Comparison of ENCODE assay signal across 8 cellular contexts in genomic region chr6:49556429-49556837, GRCh38. TPM values are rescaled to one million over a fixed set of nuclear protein-coding genes. Genes with fewer than 3 reads are reported as not detected.
DNase-seq lines count a peak whose midpoint lies in the region; ATAC-seq lines count a peak whose summit lies in the region.

No MANE protein-coding gene starts in this region.

- H3K4me3 Mint-ChIP-seq in activated T-cell treated with anti-CD3 and anti-CD28 coated beads, Interleukin-2, amount 50 U/mL, for 4 hours, result no peak overlapping the region

- H3K9me3 Mint-ChIP-seq in activated T-cell treated with anti-CD3 and anti-CD28 coated beads, Interleukin-2, amount 50 U/mL, for 4 hours, result no peaks in the 10 kb centered on the region

- ATAC-seq in activated T-cell treated with anti-CD3 and anti-CD28 coated beads, Interleukin-2, amount 50 U/mL, for 4 hours, result peak; percentile 52 to 59
- ATAC-seq in esophagus mucosa (peak; percentile 96), GM21423 (IDR thresholded peaks at IDR 0.05; ENCODE audit: unreplicated experiment) (no peak)

- peaks cover 5% of the 10 kb centered on the region for H3K4me1 Mint-ChIP-seq in activated T-cell treated with anti-CD3 and anti-CD28 coated beads, Interleukin-2, amount 50 U/mL, for 4 hours (ENCODE audit: low read depth)

- no peaks in the 10 kb centered on the region for H3K36me3 Mint-ChIP-seq in activated T-cell treated with anti-CD3 and anti-CD28 coated beads, Interleukin-2, amount 50 U/mL, for 4 hours (ENCODE audit: insufficient read depth)

- DNase-seq in activated T-cell treated with anti-CD3 and anti-CD28 coated beads, Interleukin-2, amount 50 U/mL, for 4 hours, result no peak
- no peak for DNase-seq in activated T-cell treated with anti-CD3 and anti-CD28 coated beads for 4 hours
- peak; percentile 5 for DNase-seq in NCI-H526 treated with DMSO at 0.1 percent for 48 hours (lab: John Stamatoyannopoulos, UW)
- DNase-seq in ureter (ENCODE audit: low spot score), result peak; percentile 70
- DNase-seq in NCI-H1930 (lab: John Stamatoyannopoulos, UW), result no peak
- no peak for DNase-seq in GOT3 (lab: John Stamatoyannopoulos, UW)

- H3K27me3 Mint-ChIP-seq in activated T-cell treated with anti-CD3 and anti-CD28 coated beads, Interleukin-2, amount 50 U/mL, for 4 hours (ENCODE audit: low read depth), result peaks cover 18% of the 10 kb centered on the region

RNA-seq across cellular contexts. Expression of gene C6orf141, which starts 6.0 kb away (rescaled TPM):
- under 1 TPM in 1 of 3 donors, not detected in 2; 0.25 TPM for total RNA-seq in activated T-cell treated with anti-CD3 and anti-CD28 coated beads, Interleukin-2, amount 50 U/mL, for 4 hours
- total RNA-seq in esophagus mucosa (9.3 TPM), ureter (1.6 TPM)

RNA-seq across cellular contexts. Expression of gene GLYATL3, which starts 56.7 kb away (rescaled TPM):
- not detected for total RNA-seq in activated T-cell treated with anti-CD3 and anti-CD28 coated beads, Interleukin-2, amount 50 U/mL, for 4 hours
- total RNA-seq in esophagus mucosa, result not detected
- total RNA-seq in ureter, result not detected

Comparison
In these comparisons a context has a peak if more than half of its experiments do, and no peak if none do; other contexts are left out.
1. DNase-seq: peak in NCI-H526 treated with DMSO at 0.1 percent for 48 hours (single experiment) and ureter (single experiment); none in activated T-cell treated with anti-CD3 and anti-CD28 coated beads, Interleukin-2, amount 50 U/mL, for 4 hours (single experiment), activated T-cell treated with anti-CD3 and anti-CD28 coated beads for 4 hours (single experiment), NCI-H1930 (0 of 2) and GOT3 (single experiment).